ENCODE assay signal across 1 cellular context in the genomic region with DNA sequence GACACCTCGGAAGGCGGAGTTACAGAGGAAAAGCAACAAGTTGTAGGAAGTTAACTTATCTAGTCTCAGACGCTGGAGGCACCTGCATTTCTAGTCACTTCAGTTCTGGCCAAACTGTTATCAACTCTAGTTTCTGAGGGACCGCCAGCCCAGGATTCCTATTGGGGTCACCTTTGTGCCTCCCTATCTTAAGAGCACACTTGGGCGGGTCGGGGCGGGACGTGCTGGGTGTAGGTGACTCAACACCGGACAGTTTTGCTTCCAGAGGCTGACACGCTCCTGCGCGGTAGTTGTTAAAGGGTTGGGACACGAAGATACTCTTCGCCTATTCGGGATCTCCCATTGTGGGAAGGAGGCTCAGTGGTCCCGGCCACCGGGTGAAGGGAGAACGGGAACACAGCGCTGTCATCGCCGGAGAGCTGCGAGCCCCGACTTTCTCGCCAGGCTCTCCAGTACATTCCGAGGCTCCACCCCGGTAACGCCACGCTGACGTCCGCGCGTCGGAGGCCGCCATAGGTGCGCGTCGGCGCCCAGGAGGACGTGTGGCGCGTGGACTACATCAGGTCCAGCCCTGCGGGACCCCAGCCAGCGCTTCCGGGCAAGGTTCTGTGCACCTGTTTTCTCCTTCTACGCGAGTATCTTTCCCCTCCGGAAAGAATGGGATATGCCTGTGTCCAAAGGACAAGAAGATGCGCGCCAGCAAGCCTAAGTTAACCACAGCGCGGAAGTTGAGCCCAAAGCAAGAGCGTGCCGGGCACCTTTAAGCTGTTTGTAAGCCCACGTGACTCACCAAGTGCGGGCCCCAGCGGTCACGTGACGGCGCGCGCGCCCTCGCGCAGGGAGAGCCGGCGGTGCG.
TF ChIP-seq lines count a peak whose summit lies in the region.

KDM4C (plus strand) TSS at position 842 of the 856 bp plus-strand sequence. CDS start 35,016 bp downstream, outside the sequence.

TF ChIP-seq in WTC11, 78 proteins besides CTCF, POLR2A, EP300 and RAD21 (continued from another document):
- TF ChIP-seq, protein P1, sequence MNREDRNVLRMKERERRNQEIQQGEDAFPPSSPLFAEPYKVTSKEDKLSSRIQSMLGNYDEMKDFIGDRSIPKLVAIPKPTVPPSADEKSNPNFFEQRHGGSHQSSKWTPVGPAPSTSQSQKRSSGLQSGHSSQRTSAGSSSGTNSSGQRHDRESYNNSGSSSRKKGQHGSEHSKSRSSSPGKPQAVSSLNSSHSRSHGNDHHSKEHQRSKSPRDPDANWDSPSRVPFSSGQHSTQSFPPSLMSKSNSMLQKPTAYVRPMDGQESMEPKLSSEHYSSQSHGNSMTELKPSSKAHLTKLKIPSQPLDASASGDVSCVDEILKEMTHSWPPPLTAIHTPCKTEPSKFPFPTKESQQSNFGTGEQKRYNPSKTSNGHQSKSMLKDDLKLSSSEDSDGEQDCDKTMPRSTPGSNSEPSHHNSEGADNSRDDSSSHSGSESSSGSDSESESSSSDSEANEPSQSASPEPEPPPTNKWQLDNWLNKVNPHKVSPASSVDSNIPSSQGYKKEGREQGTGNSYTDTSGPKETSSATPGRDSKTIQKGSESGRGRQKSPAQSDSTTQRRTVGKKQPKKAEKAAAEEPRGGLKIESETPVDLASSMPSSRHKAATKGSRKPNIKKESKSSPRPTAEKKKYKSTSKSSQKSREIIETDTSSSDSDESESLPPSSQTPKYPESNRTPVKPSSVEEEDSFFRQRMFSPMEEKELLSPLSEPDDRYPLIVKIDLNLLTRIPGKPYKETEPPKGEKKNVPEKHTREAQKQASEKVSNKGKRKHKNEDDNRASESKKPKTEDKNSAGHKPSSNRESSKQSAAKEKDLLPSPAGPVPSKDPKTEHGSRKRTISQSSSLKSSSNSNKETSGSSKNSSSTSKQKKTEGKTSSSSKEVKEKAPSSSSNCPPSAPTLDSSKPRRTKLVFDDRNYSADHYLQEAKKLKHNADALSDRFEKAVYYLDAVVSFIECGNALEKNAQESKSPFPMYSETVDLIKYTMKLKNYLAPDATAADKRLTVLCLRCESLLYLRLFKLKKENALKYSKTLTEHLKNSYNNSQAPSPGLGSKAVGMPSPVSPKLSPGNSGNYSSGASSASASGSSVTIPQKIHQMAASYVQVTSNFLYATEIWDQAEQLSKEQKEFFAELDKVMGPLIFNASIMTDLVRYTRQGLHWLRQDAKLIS (CRISPR knock-in tag; IDR thresholded peaks at IDR 0.05; ENCODE audit: borderline replicate concordance) = peak; percentile 68; the same call in 1 of the 2 replicates
